26 cellular contexts compared by ENCODE assay signal in the genomic region with DNA sequence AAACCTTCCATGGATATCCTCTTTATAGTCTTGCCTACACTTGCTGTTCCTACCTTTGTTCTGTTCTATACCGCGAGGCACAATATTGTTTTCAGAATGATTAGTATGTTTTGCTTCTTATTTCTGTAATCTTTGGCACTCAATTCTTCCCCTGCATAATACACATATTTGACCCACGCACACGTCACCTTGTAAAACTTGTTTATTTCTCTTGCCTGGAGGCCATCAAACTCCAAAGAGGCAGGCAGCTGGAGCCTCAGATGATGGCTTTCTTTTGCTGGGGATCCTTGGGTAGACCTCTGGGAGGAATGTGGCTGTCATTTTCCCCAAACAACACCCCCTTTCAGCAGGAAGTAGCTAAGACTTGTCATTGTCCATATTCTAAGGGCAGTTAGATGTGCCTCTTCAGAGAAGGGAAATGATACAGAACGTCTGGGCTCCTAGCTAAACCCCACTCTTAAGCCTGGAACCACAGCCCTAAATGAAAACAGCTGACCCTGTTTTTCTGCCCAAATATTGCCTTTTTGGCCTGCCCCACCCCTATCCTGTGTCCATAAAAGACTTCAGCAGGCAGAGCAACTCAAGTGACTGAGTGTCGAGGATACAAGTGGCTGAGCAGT.
DNase-seq lines count a peak whose midpoint lies in the region; ATAC-seq and TF ChIP-seq lines count a peak whose summit lies in the region.
"Had no signal": no experiment of that assay in that cellular context is flagged by ENCODE, and none has a peak within 500 bp of the region (broad histone marks: within the 10 kb centered on the region; RNA-seq: fewer than 3 reads in every experiment).

No MANE protein-coding gene starts in this region.

- no peaks in the 10 kb centered on the region for H3K36me3 Mint-ChIP-seq in activated CD8-positive, alpha-beta T cell treated with anti-CD3 and anti-CD28 coated beads, Interleukin-2, amount 10 ng/mL, durations not matched to agents 7 days and 5 days (ENCODE audit: low read depth)
- H3K36me3 Mint-ChIP-seq: naive thymus-derived CD4-positive, alpha-beta T cell; stimulated activated naive B cell treated with anti-CD40 and anti-IgM and Interleukin-4, amounts not matched to agents 10 μg/mL and 1 μg/mL and 100 μg/mL, for 72 hours had no signal

- no peak overlapping the region for H3K4me3 Mint-ChIP-seq in activated CD8-positive, alpha-beta T cell treated with anti-CD3 and anti-CD28 coated beads, Interleukin-2, amount 10 ng/mL, durations not matched to agents 7 days and 5 days
- H3K4me3 Mint-ChIP-seq: activated naive CD4-positive, alpha-beta T cell treated with anti-CD3 and anti-CD28 coated beads for 36 hours; naive thymus-derived CD4-positive, alpha-beta T cell; stimulated activated naive B cell treated with anti-CD40 and anti-IgM and Interleukin-4, amounts not matched to agents 10 μg/mL and 1 μg/mL and 100 μg/mL, for 72 hours; T-helper 17 cell had no signal

- no peak overlapping the region for H3K27ac Mint-ChIP-seq in activated CD8-positive, alpha-beta T cell treated with anti-CD3 and anti-CD28 coated beads, Interleukin-2, amount 10 ng/mL, durations not matched to agents 7 days and 5 days
- H3K27ac Mint-ChIP-seq: activated naive CD4-positive, alpha-beta T cell treated with anti-CD3 and anti-CD28 coated beads for 36 hours; naive thymus-derived CD4-positive, alpha-beta T cell; stimulated activated naive B cell treated with anti-CD40 and anti-IgM and Interleukin-4, amounts not matched to agents 10 μg/mL and 1 μg/mL and 100 μg/mL, for 72 hours; T-helper 17 cell had no signal

- POLR2A ChIA-PET in activated CD8-positive, alpha-beta T cell treated with anti-CD3 and anti-CD28 coated beads, Interleukin-2, amount 10 ng/mL, durations not matched to agents 7 days and 5 days (lab: Charles Lee) = no interaction called here

- no peaks in the 10 kb centered on the region for H3K79me2 ChIP-seq in osteoblast (ENCODE audit: insufficient read depth, low read length)

- CTCF ChIA-PET in activated CD8-positive, alpha-beta T cell treated with anti-CD3 and anti-CD28 coated beads, Interleukin-2, amount 10 ng/mL, durations not matched to agents 7 days and 5 days (lab: Charles Lee) = interaction anchor here (1.6 kb wide), 1 partner anchor 460 kb away, joined by 3 read pairs; no protein-coding TSS in a partner anchor

- no peaks in the 10 kb centered on the region for H3K27me3 Mint-ChIP-seq in activated CD8-positive, alpha-beta T cell treated with anti-CD3 and anti-CD28 coated beads, Interleukin-2, amount 10 ng/mL, durations not matched to agents 7 days and 5 days (ENCODE audit: low read depth)
- H3K27me3 Mint-ChIP-seq: T-helper 17 cell had no signal

- H3K4me2 ChIP-seq in osteoblast (ENCODE audit: insufficient read depth, low read length) = no peak overlapping the region

- TF ChIP-seq CTCF in epithelial cell of esophagus (IDR thresholded peaks at IDR 0.05; ENCODE audit: insufficient read depth, low read depth, low read length, missing control alignments) (no peak), osteoblast (IDR thresholded peaks at IDR 0.05; ENCODE audit: extremely low read depth, low read depth, low read length) (no peak)

- ATAC-seq in GM21367 (IDR thresholded peaks at IDR 0.05; ENCODE audit: unreplicated experiment) = no peak
- no peak for ATAC-seq in activated CD8-positive, alpha-beta T cell treated with anti-CD3 and anti-CD28 coated beads, Interleukin-2, amount 10 ng/mL, durations not matched to agents 7 days and 5 days
- ATAC-seq in HG02678 (IDR thresholded peaks at IDR 0.05; ENCODE audit: unreplicated experiment) = no peak
- ATAC-seq: naive thymus-derived CD4-positive, alpha-beta T cell; Panc1; stimulated activated naive B cell treated with anti-CD40 and anti-IgM and Interleukin-4, amounts not matched to agents 10 μg/mL and 1 μg/mL and 100 μg/mL, for 72 hours; T-helper 17 cell had no signal

- no peaks in the 10 kb centered on the region for H3K27me3 ChIP-seq in osteoblast (ENCODE audit: insufficient read depth, low read length)
- H3K27me3 ChIP-seq: right atrium auricular region, uterus had no signal

- H2AFZ ChIP-seq in osteoblast (ENCODE audit: low read length) = peak overlapping the region; percentile 14

- H3K9me3 ChIP-seq in osteoblast (ENCODE audit: low read depth, low read length) = no peaks in the 10 kb centered on the region
- H3K9me3 ChIP-seq: uterus had no signal

- peak; percentile 3 for DNase-seq in EH (ENCODE audit: low read depth)
- DNase-seq in RPMI7951 (ENCODE audit: low read depth) = peak; percentile 15
- peak; percentile 44 for DNase-seq in epithelial cell of esophagus (ENCODE audit: low read depth)
- no peak for DNase-seq in osteoblast (ENCODE audit: insufficient read length, low spot score, missing footprints)
- no peak for DNase-seq in activated CD8-positive, alpha-beta T cell treated with anti-CD3 and anti-CD28 coated beads, Interleukin-2, amount 10 ng/mL, durations not matched to agents 7 days and 5 days
- no peak for DNase-seq in RKO (ENCODE audit: low spot score)
- DNase-seq: ACHN; activated CD4-positive, alpha-beta T cell treated with anti-CD3 and anti-CD28 coated beads for 48 hours; activated naive CD4-positive, alpha-beta T cell treated with anti-CD3 and anti-CD28 coated beads for 36 hours; left ventricle myocardium inferior; naive thymus-derived CD4-positive, alpha-beta T cell; NCI-H1694; NCI-H2171 treated with DMSO at 0.1 percent for 48 hours; NCI-H524 treated with DMSO at 0.1 percent for 48 hours; NK-92 treated with Interleukin-12 subunit alpha and Interleukin-12 subunit beta, amount 100 ng/mL, for 24 hours; stimulated activated CD4-positive, alpha-beta T cell treated with anti-CD3 and anti-CD28 coated beads, Interleukin-12 subunit alpha, Interleukin-12 subunit beta, amount 100 ng/mL, for 4 hours; stimulated activated CD4-positive, alpha-beta T cell treated with anti-CD3 and anti-CD28 coated beads, Interleukin-4, amount 100 ng/mL, for 24 hours; stimulated activated naive B cell treated with anti-CD40 and anti-IgM and Interleukin-4, amounts not matched to agents 10 μg/mL and 1 μg/mL and 100 μg/mL, for 72 hours; T-helper 17 cell; uterus had no signal

- H3K4me1 Mint-ChIP-seq in activated CD8-positive, alpha-beta T cell treated with anti-CD3 and anti-CD28 coated beads, Interleukin-2, amount 10 ng/mL, durations not matched to agents 7 days and 5 days (ENCODE audit: low read depth) = no peaks in the 10 kb centered on the region
- H3K4me1 Mint-ChIP-seq: naive thymus-derived CD4-positive, alpha-beta T cell; T-helper 17 cell had no signal

- no peaks in the 10 kb centered on the region for H3K36me3 ChIP-seq in osteoblast (ENCODE audit: insufficient read depth, low read length)
- H3K36me3 ChIP-seq: left ventricle myocardium inferior, right atrium auricular region, uterus had no signal

- H3K4me3 ChIP-seq in epithelial cell of esophagus (ENCODE audit: low read length) (no peak overlapping the region), osteoblast (ENCODE audit: insufficient read depth, low read length) (no peak overlapping the region)
- H3K4me3 ChIP-seq: left ventricle myocardium inferior, right atrium auricular region, uterus had no signal

- no peaks in the 10 kb centered on the region for H3K9me3 Mint-ChIP-seq in activated CD8-positive, alpha-beta T cell treated with anti-CD3 and anti-CD28 coated beads, Interleukin-2, amount 10 ng/mL, durations not matched to agents 7 days and 5 days (ENCODE audit: insufficient read depth)
- H3K9me3 Mint-ChIP-seq: activated naive CD4-positive, alpha-beta T cell treated with anti-CD3 and anti-CD28 coated beads for 36 hours had no signal

- no peaks in the 10 kb centered on the region for H4K20me1 ChIP-seq in osteoblast (ENCODE audit: insufficient read depth, low read length)

- H3K27ac ChIP-seq in osteoblast (ENCODE audit: low read depth, low read length) = no peak overlapping the region
- H3K27ac ChIP-seq: C4-2B, left ventricle myocardium inferior, right atrium auricular region, VCaP had no signal

- H3K4me1 ChIP-seq in osteoblast (ENCODE audit: insufficient read depth, low read length) = no peaks in the 10 kb centered on the region
- H3K4me1 ChIP-seq: left ventricle myocardium inferior had no signal

Comparison
In these comparisons a context has a peak if more than half of its experiments do, and no peak if none do; other contexts are left out.
1. DNase-seq: peak in EH (single experiment), RPMI7951 (single experiment) and epithelial cell of esophagus (single experiment); none in osteoblast (single experiment), activated CD8-positive, alpha-beta T cell treated with anti-CD3 and anti-CD28 coated beads, Interleukin-2, amount 10 ng/mL, durations not matched to agents 7 days and 5 days (single experiment) and RKO (single experiment).